Comparison of ENCODE assay signal across 24 cellular contexts in the genomic region with DNA sequence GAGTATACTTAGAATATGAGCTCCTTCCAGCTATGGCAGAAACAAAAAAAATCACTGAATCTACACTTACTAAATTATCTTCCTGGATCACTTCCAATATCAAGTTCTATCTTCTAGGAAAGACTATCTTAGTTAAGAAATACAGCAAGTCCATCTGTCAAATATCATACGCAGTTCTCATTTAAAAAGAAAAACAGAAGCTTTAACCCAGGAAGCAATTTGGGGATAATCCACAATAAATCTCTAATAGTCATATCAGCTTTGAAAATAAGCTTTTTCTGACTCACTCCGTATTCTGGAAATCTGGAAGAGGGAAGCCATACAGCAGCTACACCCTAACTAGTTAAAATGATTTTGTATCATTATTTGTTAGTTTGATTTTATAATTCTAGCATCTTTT. TPM values are rescaled to one million over a fixed set of nuclear protein-coding genes. Genes with fewer than 3 reads are reported as not detected.
DNase-seq lines count a peak whose midpoint lies in the region; ATAC-seq and TF ChIP-seq lines count a peak whose summit lies in the region.
"Had no signal": no experiment of that assay in that cellular context is flagged by ENCODE, and none has a peak within 500 bp of the region (broad histone marks: within the 10 kb centered on the region; RNA-seq: fewer than 3 reads in every experiment).

No MANE protein-coding gene starts in this region.

- TF ChIP-seq CTCF in SK-N-SH (IDR thresholded peaks at IDR 0.05), result no peak
- no peak for TF ChIP-seq CTCF in A673 (conservative IDR thresholded peaks at IDR 0.05; ENCODE audit: low read depth, low read length)
- no peak for TF ChIP-seq CTCF in choroid plexus epithelial cell (conservative IDR thresholded peaks at IDR 0.05; ENCODE audit: low read depth, low read length)
- no peak for TF ChIP-seq CTCF in nephron progenitor cell (IDR thresholded peaks at IDR 0.05)
- TF ChIP-seq CTCF in natural killer cell (IDR thresholded peaks at IDR 0.05), result no peak

- H3K79me2 ChIP-seq in SK-N-SH (ENCODE audit: insufficient read depth), result no peaks in the 10 kb centered on the region

- H3K9me3 ChIP-seq in SK-N-SH (no peaks in the 10 kb centered on the region; the same call in 1 of the 2 replicates), A673 (ENCODE audit: low read depth, low read length, poor library complexity, severe bottlenecking) (peaks cover 10% of the 10 kb centered on the region)
- H3K9me3 ChIP-seq: BE2C had no signal

- no peaks in the 10 kb centered on the region for H3F3A ChIP-seq in SK-N-SH (replicated peaks; ENCODE audit: insufficient read depth)

- no peak overlapping the region for H3K9ac ChIP-seq in SK-N-SH
- H3K9ac ChIP-seq: BLaER1 treated with 17β-estradiol and CSF1 and Interleukin-3, amounts not matched to agents 10 nM and 100 nM; GM23248 had no signal

- peak; percentile 60; the same call in 2 of the 3 replicates for ATAC-seq in SK-N-SH treated with all-trans-retinoic acid at 6 μM for 48 hours
- ATAC-seq in natural killer cell, result no peak
- ATAC-seq in HG02870 (IDR thresholded peaks at IDR 0.05; ENCODE audit: unreplicated experiment), result no peak
- ATAC-seq: GM12878, HCT116 had no signal

- peak overlapping the region; percentile 10 for H3K27ac Mint-ChIP-seq in nephron progenitor cell
- no peak overlapping the region for H3K27ac Mint-ChIP-seq in natural killer cell
- H3K27ac Mint-ChIP-seq: CD14-positive monocyte; CD4-positive, alpha-beta T cell; CD8-positive, alpha-beta memory T cell; H9 had no signal

- no peak overlapping the region for H2AFZ ChIP-seq in SK-N-SH (ENCODE audit: low read depth)
- H2AFZ ChIP-seq: GM23248 had no signal

- H3K4me2 ChIP-seq in SK-N-SH, result no peak overlapping the region
- H3K4me2 ChIP-seq: BLaER1 treated with 17β-estradiol and CSF1 and Interleukin-3, amounts not matched to agents 10 nM and 100 nM had no signal

- CTCF ChIA-PET in SK-N-SH (lab: Yijun Ruan, JAX) (interaction anchor here (1.1 to 2.1 kb wide), 2 partner anchors 12 to 172 kb away, joined by 3 to 6 read pairs; no protein-coding TSS in a partner anchor), A673 (lab: Charles Lee) (no interaction called here)

- H3K27me3 Mint-ChIP-seq in nephron progenitor cell (ENCODE audit: low read depth, poor library complexity), result no peaks in the 10 kb centered on the region
- no peaks in the 10 kb centered on the region for H3K27me3 Mint-ChIP-seq in natural killer cell (ENCODE audit: low read depth in 2 of 2)
- H3K27me3 Mint-ChIP-seq: CD4-positive, alpha-beta T cell; CD8-positive, alpha-beta memory T cell had no signal

- H3K27ac ChIP-seq in SK-N-SH (ENCODE audit: low read depth in 2 of 2, low read length in 1 of 2) (peak overlapping the region in 1 of 2 experiments; percentile 68; a peak in 2 of 4 replicates), A673 (ENCODE audit: low read depth, low read length, poor library complexity, severe bottlenecking) (no peak overlapping the region)
- H3K27ac ChIP-seq: 22Rv1; BLaER1 treated with 17β-estradiol and CSF1 and Interleukin-3, amounts not matched to agents 10 nM and 100 nM; GM23248 had no signal

- H3K4me3 ChIP-seq in SK-N-SH (ENCODE audit: low read depth in 2 of 2, low read length in 1 of 2) (no peak overlapping the region), A673 (ENCODE audit: low read depth, low read length, poor library complexity, severe bottlenecking) (no peak overlapping the region), choroid plexus epithelial cell (ENCODE audit: low read depth, low read length) (no peak overlapping the region)
- H3K4me3 ChIP-seq: BLaER1 treated with 17β-estradiol and CSF1 and Interleukin-3, amounts not matched to agents 10 nM and 100 nM; GM12878; GM23248 had no signal

- H3K36me3 ChIP-seq in SK-N-SH (replicated peaks in 1 of 2; ENCODE audit: control insufficient read depth in 1 of 2, insufficient read depth in 2 of 2, low read length in 1 of 2) (peaks cover 81 to 93% of the 10 kb centered on the region in 2 experiments), A673 (ENCODE audit: insufficient read depth, low read length, poor library complexity, severe bottlenecking) (peaks cover 33% of the 10 kb centered on the region)

- H3K4me1 ChIP-seq in SK-N-SH (ENCODE audit: control insufficient read depth in 1 of 2, insufficient read depth in 2 of 2, low read depth in 1 of 2, low read length in 1 of 2) (no peaks in the 10 kb centered on the region), A673 (ENCODE audit: insufficient read depth, low read length, poor library complexity, severe bottlenecking) (peaks cover 15% of the 10 kb centered on the region)
- H3K4me1 ChIP-seq: BE2C had no signal

- H3K36me3 Mint-ChIP-seq in nephron progenitor cell (ENCODE audit: low read depth) (peaks cover 70% of the 10 kb centered on the region), natural killer cell (peaks cover 36% of the 10 kb centered on the region)

- H4K20me1 ChIP-seq in SK-N-SH (ENCODE audit: insufficient read depth), result no peaks in the 10 kb centered on the region
- H4K20me1 ChIP-seq: BLaER1 treated with 17β-estradiol and CSF1 and Interleukin-3, amounts not matched to agents 10 nM and 100 nM had no signal

- H3K27me3 ChIP-seq in SK-N-SH (ENCODE audit: insufficient read depth) (no peaks in the 10 kb centered on the region), A673 (replicated peaks; ENCODE audit: insufficient read depth, low read depth, low read length, poor library complexity) (no peaks in the 10 kb centered on the region)
- H3K27me3 ChIP-seq: BE2C; BLaER1 treated with 17β-estradiol and CSF1 and Interleukin-3, amounts not matched to agents 10 nM and 100 nM had no signal

- TF ChIP-seq EP300 in SK-N-SH (IDR thresholded peaks at IDR 0.05; ENCODE audit: borderline replicate concordance in 1 of 2, low read depth in 1 of 2, low read length in 1 of 2), result no peak

- no peaks in the 10 kb centered on the region for H3K9me2 ChIP-seq in SK-N-SH

- 51% methylated on average over 2 of the region's 2 CpGs for WGBS in SK-N-SH (ENCODE audit: low lambda C conversion rate)

- BruUV-seq in A673 (replicated peaks; lab: Mats Ljungman, UMichigan), result no TSS peak

- POLR2A ChIA-PET in SK-N-SH (lab: Yijun Ruan, JAX) (interaction anchor here (1.0 kb wide), 1 partner anchor 9 kb away, joined by 3 read pairs; no protein-coding TSS in a partner anchor), A673 (lab: Charles Lee; ENCODE audit: low non-redundant PET) (no interaction called here)

- no peak for TF ChIP-seq RAD21 in SK-N-SH (IDR thresholded peaks at IDR 0.05; ENCODE audit: low read length)

- H3K4me1 Mint-ChIP-seq in nephron progenitor cell (no peaks in the 10 kb centered on the region), natural killer cell (no peaks in the 10 kb centered on the region)
- H3K4me1 Mint-ChIP-seq: CD14-positive monocyte, H9 had no signal

- no peak for DNase-seq in SK-N-SH
- DNase-seq in A673 (ENCODE audit: low spot score), result peak; percentile 39
- DNase-seq in choroid plexus epithelial cell (ENCODE audit: low read depth), result peak; percentile 47
- DNase-seq in nephron progenitor cell, result no peak
- DNase-seq in natural killer cell, result no peak
- no peak for DNase-seq in hypothalamus (lab: John Stamatoyannopoulos, UW)
- DNase-seq: ACHN; AML-193; BE2C; CD4-positive, alpha-beta T cell; CD8-positive, alpha-beta memory T cell; DMS 273 treated with DMSO at 0.1 percent for 48 hours; DMS79; EL; GDM1; GM23248; H9 had no signal

- H3K9me3 Mint-ChIP-seq in nephron progenitor cell, result peaks cover 28% of the 10 kb centered on the region
- H3K9me3 Mint-ChIP-seq in natural killer cell, result no peaks in the 10 kb centered on the region
- H3K9me3 Mint-ChIP-seq: CD4-positive, alpha-beta T cell; CD8-positive, alpha-beta memory T cell had no signal

- intact Hi-C loops in A673 (cut with micrococcal nuclease; ENCODE audit: unreplicated experiment), result no loop called here
- intact Hi-C loops in natural killer cell (cut with micrococcal nuclease), result no loop called here

- H3K4me3 Mint-ChIP-seq in nephron progenitor cell, result no peak overlapping the region
- no peak overlapping the region for H3K4me3 Mint-ChIP-seq in natural killer cell
- H3K4me3 Mint-ChIP-seq: CD14-positive monocyte; CD4-positive, alpha-beta T cell; CD8-positive, alpha-beta memory T cell; H9 had no signal

TF ChIP-seq in SK-N-SH treated with all-trans-retinoic acid at 6 μM for 48 hours, 23 proteins besides CTCF, POLR2A, EP300 and RAD21:
- TF ChIP-seq CSDC2 (CRISPR knock-in tag; IDR thresholded peaks at IDR 0.05), result no peak
- TF ChIP-seq TOX (CRISPR knock-in tag; IDR thresholded peaks at IDR 0.05; ENCODE audit: borderline replicate concordance), result no peak
- no peak for TF ChIP-seq TCF4 (CRISPR knock-in tag; IDR thresholded peaks at IDR 0.05; ENCODE audit: borderline replicate concordance)
- peak; percentile 87 for TF ChIP-seq ISL1 (CRISPR knock-in tag; IDR thresholded peaks at IDR 0.05)

TF ChIP-seq in SK-N-SH, 30 proteins besides CTCF, POLR2A, EP300 and RAD21:
- TF ChIP-seq CHD2 (IDR thresholded peaks at IDR 0.05; ENCODE audit: low read length, partially characterized antibody), result no peak
- TF ChIP-seq RCOR1 (IDR thresholded peaks at IDR 0.05; ENCODE audit: low read length), result no peak
- TF ChIP-seq TCF12 (IDR thresholded peaks at IDR 0.05), result no peak
- TF ChIP-seq YY1 (IDR thresholded peaks at IDR 0.05; ENCODE audit: low read depth), result no peak
- no peak for TF ChIP-seq RFX5 (IDR thresholded peaks at IDR 0.05; ENCODE audit: low read length)
- no peak for TF ChIP-seq MEF2A (IDR thresholded peaks at IDR 0.05; ENCODE audit: borderline replicate concordance, low read depth)
- TF ChIP-seq EZH2phosphoT487 (IDR thresholded peaks at IDR 0.05; ENCODE audit: borderline replicate concordance, low read depth), result no peak
- no peak for TF ChIP-seq ELF1 (IDR thresholded peaks at IDR 0.05)
- no peak for TF ChIP-seq GABPA (IDR thresholded peaks at IDR 0.05; ENCODE audit: low read depth)
- TF ChIP-seq SIN3A (IDR thresholded peaks at IDR 0.05; ENCODE audit: borderline replicate concordance, low read depth, low read length), result no peak

RNA-seq across cellular contexts. Expression of a gene that starts 37.2 kb away (rescaled TPM):
- polyA plus RNA-seq in SK-N-SH (2012; rRNA removed), result 9.0 and 12.5 TPM in 2 replicates
- polyA plus RNA-seq in SK-N-SH (2012; cell fraction: cytosol; rRNA removed), result 8.7 and 9.3 TPM in 2 replicates
- polyA plus RNA-seq in SK-N-SH (2012; cell fraction: nucleus; rRNA removed), result 16.5 and 31.1 TPM in 2 replicates
- total RNA-seq in A673 (2021) (12.1 and 16.7 TPM in 2 replicates), natural killer cell (10 to 100 TPM in 1 of 3 donors, 1 to 10 TPM in 2; 6.5 to 11.4 (median 9.9) TPM)

RNA-seq across cellular contexts. Expression of a gene that starts 39.3 kb away (rescaled TPM):
- 0.76 and 1.1 TPM in 2 replicates for polyA plus RNA-seq in SK-N-SH (2012; rRNA removed)
- polyA plus RNA-seq in SK-N-SH (2012; cell fraction: cytosol; rRNA removed), result 0.87 and 0.89 TPM in 2 replicates
- polyA plus RNA-seq in SK-N-SH (2012; cell fraction: nucleus; rRNA removed), result 0.47 and 0.93 TPM in 2 replicates
- total RNA-seq in A673 (2021) (0.26 TPM in 1 of 2 replicates, not detected in the other), natural killer cell (under 1 TPM in 1 of 3 donors, not detected in 2; 0.78 TPM)
- polyA plus RNA-seq: CD14-positive monocyte had no signal

Comparison
In these comparisons a context has a peak if more than half of its experiments do, and no peak if none do; other contexts are left out.
1. DNase-seq: peak in A673 (single experiment) and choroid plexus epithelial cell (single experiment); none in SK-N-SH (single experiment), nephron progenitor cell (single experiment), natural killer cell (single experiment) and hypothalamus (0 of 51).